ENCODE assay signal across 1 cellular context in genomic region chr6:125749112-125749863, GRCh38.
TF ChIP-seq lines count a peak whose summit lies in the region.

TSS of gene HEY2 (plus strand) at chr6:125749632. CDS start at chr6:125749777, 145 bp downstream.

TF ChIP-seq in K562, 482 proteins besides CTCF, POLR2A, EP300 and RAD21 (continued from another document and continues in another):
- TF ChIP-seq, protein P1, sequence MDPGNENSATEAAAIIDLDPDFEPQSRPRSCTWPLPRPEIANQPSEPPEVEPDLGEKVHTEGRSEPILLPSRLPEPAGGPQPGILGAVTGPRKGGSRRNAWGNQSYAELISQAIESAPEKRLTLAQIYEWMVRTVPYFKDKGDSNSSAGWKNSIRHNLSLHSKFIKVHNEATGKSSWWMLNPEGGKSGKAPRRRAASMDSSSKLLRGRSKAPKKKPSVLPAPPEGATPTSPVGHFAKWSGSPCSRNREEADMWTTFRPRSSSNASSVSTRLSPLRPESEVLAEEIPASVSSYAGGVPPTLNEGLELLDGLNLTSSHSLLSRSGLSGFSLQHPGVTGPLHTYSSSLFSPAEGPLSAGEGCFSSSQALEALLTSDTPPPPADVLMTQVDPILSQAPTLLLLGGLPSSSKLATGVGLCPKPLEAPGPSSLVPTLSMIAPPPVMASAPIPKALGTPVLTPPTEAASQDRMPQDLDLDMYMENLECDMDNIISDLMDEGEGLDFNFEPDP (CRISPR knock-in tag; IDR thresholded peaks at IDR 0.05) = no peak
- TF ChIP-seq TEAD1 (CRISPR knock-in tag; IDR thresholded peaks at IDR 0.05) (no peak), PATZ1 (CRISPR knock-in tag; IDR thresholded peaks at IDR 0.05; ENCODE audit: borderline replicate concordance) (no peak), MECOM (CRISPR knock-in tag; IDR thresholded peaks at IDR 0.05) (no peak), ZFP1 (CRISPR knock-in tag; IDR thresholded peaks at IDR 0.05) (no peak), CBFB (CRISPR knock-in tag; IDR thresholded peaks at IDR 0.05) (no peak), RB1 (IDR thresholded peaks at IDR 0.05; ENCODE audit: low read depth) (peak; percentile 73; the same call in 1 of the 2 replicates), ZBTB5 (IDR thresholded peaks at IDR 0.05) (no peak), XRCC5 (IDR thresholded peaks at IDR 0.05; ENCODE audit: low read depth, low read length) (no peak), ZC3H8 (IDR thresholded peaks at IDR 0.05) (no peak), GATAD2B (IDR thresholded peaks at IDR 0.05; ENCODE audit: borderline replicate concordance) (peak; percentile 91), ZSCAN32 (CRISPR knock-in tag; IDR thresholded peaks at IDR 0.05) (no peak), NONO (IDR thresholded peaks at IDR 0.05; ENCODE audit: low read depth in 2 of 2, low read length in 1 of 2) (no peak), BHLHE40 (IDR thresholded peaks at IDR 0.05; ENCODE audit: low read length) (no peak), SIN3B (IDR thresholded peaks at IDR 0.05; ENCODE audit: low read depth) (peak; percentile 28; the same call in 1 of the 2 replicates), ZNF175 (CRISPR knock-in tag; IDR thresholded peaks at IDR 0.05; ENCODE audit: low read depth) (no peak), NR2F6 (CRISPR knock-in tag; IDR thresholded peaks at IDR 0.05) (no peak), MCM5 (IDR thresholded peaks at IDR 0.05; ENCODE audit: low read depth) (no peak), HEY1 (CRISPR knock-in tag; IDR thresholded peaks at IDR 0.05; ENCODE audit: borderline replicate concordance) (no peak), MED1 (CRISPR knock-in tag; IDR thresholded peaks at IDR 0.05; ENCODE audit: borderline replicate concordance) (no peak), OTX1 (CRISPR knock-in tag; IDR thresholded peaks at IDR 0.05) (no peak), SPI1 (IDR thresholded peaks at IDR 0.05; ENCODE audit: borderline replicate concordance, low read depth, low read length) (no peak), CBX1 (IDR thresholded peaks at IDR 0.05; ENCODE audit: low read depth) (no peak), ZNF766 (CRISPR knock-in tag; conservative IDR thresholded peaks at IDR 0.05) (no peak), ZC3H11A (IDR thresholded peaks at IDR 0.05; ENCODE audit: low read depth, low read length) (no peak), ZNF143 (CRISPR knock-in tag; IDR thresholded peaks at IDR 0.05) (0 out of 2 replicates have a peak, but pooled peaks have one; percentile 32), ZNF408 (CRISPR knock-in tag; IDR thresholded peaks at IDR 0.05; ENCODE audit: low read depth) (no peak), ZNF316 (IDR thresholded peaks at IDR 0.05) (no peak), ZNF778 (CRISPR knock-in tag; IDR thresholded peaks at IDR 0.05) (no peak), TOE1 (IDR thresholded peaks at IDR 0.05; ENCODE audit: borderline replicate concordance) (no peak), TOE1 (CRISPR knock-in tag; IDR thresholded peaks at IDR 0.05; ENCODE audit: borderline replicate concordance, low read depth) (no peak), POU5F1 (IDR thresholded peaks at IDR 0.05; ENCODE audit: borderline replicate concordance, low read depth, low read length, partially characterized antibody) (no peak), CHD7 (IDR thresholded peaks at IDR 0.05; ENCODE audit: low read depth, low read length) (no peak), CHCHD3 (CRISPR knock-in tag; IDR thresholded peaks at IDR 0.05) (no peak), ZNF274 (IDR thresholded peaks at IDR 0.05; ENCODE audit: borderline replicate concordance, low read depth, low read length) (no peak), PPARD (CRISPR knock-in tag; IDR thresholded peaks at IDR 0.05) (no peak), GTF2F1 (IDR thresholded peaks at IDR 0.05; ENCODE audit: low read depth, low read length) (no peak), POLR2G (IDR thresholded peaks at IDR 0.05; ENCODE audit: low read depth, low read length) (peak; percentile 51; the same call in 1 of the 2 replicates), XRCC3 (IDR thresholded peaks at IDR 0.05) (no peak), SMARCC2 (IDR thresholded peaks at IDR 0.05; ENCODE audit: low read depth) (no peak), TAF7 (tag; IDR thresholded peaks at IDR 0.05) (no peak), HDAC6 (IDR thresholded peaks at IDR 0.05; ENCODE audit: low read depth, low read length) (no peak), ZNF41 (CRISPR knock-in tag; conservative IDR thresholded peaks at IDR 0.05) (no peak), USF2 (CRISPR knock-in tag; IDR thresholded peaks at IDR 0.05) (no peak), ZNF212 (CRISPR knock-in tag; IDR thresholded peaks at IDR 0.05) (no peak), ZNF655 (CRISPR knock-in tag; IDR thresholded peaks at IDR 0.05) (no peak), BRCA1 (IDR thresholded peaks at IDR 0.05) (no peak), BRCA1 (CRISPR knock-in tag; IDR thresholded peaks at IDR 0.05) (no peak)
- TF ChIP-seq, protein P2, sequence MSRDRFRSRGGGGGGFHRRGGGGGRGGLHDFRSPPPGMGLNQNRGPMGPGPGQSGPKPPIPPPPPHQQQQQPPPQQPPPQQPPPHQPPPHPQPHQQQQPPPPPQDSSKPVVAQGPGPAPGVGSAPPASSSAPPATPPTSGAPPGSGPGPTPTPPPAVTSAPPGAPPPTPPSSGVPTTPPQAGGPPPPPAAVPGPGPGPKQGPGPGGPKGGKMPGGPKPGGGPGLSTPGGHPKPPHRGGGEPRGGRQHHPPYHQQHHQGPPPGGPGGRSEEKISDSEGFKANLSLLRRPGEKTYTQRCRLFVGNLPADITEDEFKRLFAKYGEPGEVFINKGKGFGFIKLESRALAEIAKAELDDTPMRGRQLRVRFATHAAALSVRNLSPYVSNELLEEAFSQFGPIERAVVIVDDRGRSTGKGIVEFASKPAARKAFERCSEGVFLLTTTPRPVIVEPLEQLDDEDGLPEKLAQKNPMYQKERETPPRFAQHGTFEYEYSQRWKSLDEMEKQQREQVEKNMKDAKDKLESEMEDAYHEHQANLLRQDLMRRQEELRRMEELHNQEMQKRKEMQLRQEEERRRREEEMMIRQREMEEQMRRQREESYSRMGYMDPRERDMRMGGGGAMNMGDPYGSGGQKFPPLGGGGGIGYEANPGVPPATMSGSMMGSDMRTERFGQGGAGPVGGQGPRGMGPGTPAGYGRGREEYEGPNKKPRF (IDR thresholded peaks at IDR 0.05; ENCODE audit: low read depth, low read length) = no peak
